Comparison of ENCODE assay signal across 6 cellular contexts in genomic region chr1:153962088-153963029, GRCh38. TPM values are rescaled to one million over a fixed set of nuclear protein-coding genes. Genes with fewer than 3 reads are reported as not detected.
DNase-seq lines count a peak whose midpoint lies in the region; ATAC-seq and TF ChIP-seq lines count a peak whose summit lies in the region.

No MANE protein-coding gene starts in this region.

- peak overlapping the region; percentile 90 to 98 (median 94) for H3K4me3 Mint-ChIP-seq in CD4-positive, alpha-beta memory T cell

- H3K79me2 ChIP-seq in OCI-LY7 (ENCODE audit: insufficient read depth, low read depth, low read length): peaks cover 46% of the 10 kb centered on the region

- no TSS peak for BruUV-seq in OCI-LY7 (replicated peaks; lab: Mats Ljungman, UMichigan)

- peaks cover 0 to 34% of the 10 kb centered on the region in 2 donors for H3K36me3 Mint-ChIP-seq in CD4-positive, alpha-beta memory T cell

- H3K4me1 Mint-ChIP-seq in CD4-positive, alpha-beta memory T cell: peaks cover 37 to 66% (median 50%) of the 10 kb centered on the region in 4 donors

- H3K4me1 ChIP-seq in CD4-positive, alpha-beta memory T cell (ENCODE audit: insufficient read depth, low read length): peaks cover 48% of the 10 kb centered on the region
- H3K4me1 ChIP-seq in OCI-LY7 (ENCODE audit: insufficient read depth, low read length, poor library complexity, severe bottlenecking): peaks cover 42% of the 10 kb centered on the region
- H3K4me1 ChIP-seq in foreskin keratinocyte: peaks cover 17% of the 10 kb centered on the region

- no peaks in the 10 kb centered on the region for H3K27me3 Mint-ChIP-seq in CD4-positive, alpha-beta memory T cell

- TF ChIP-seq CTCF in OCI-LY7 (conservative IDR thresholded peaks at IDR 0.05; ENCODE audit: low read length) (peak; percentile 34; the same call in 1 of the 2 replicates), foreskin keratinocyte (conservative IDR thresholded peaks at IDR 0.05) (no peak)

- CTCF ChIA-PET in CD4-positive, alpha-beta memory T cell (lab: Charles Lee; ENCODE audit: partially characterized antibody): interaction anchor here (1.6 to 8.4 kb wide), 5 partner anchors 14 to 39 kb away, joined by 5 to 70 read pairs (median 12); partner anchors contain the start of genes DENND4B, JTB and RAB13
- CTCF ChIA-PET in OCI-LY7 (lab: Charles Lee; ENCODE audit: unreplicated experiment): no interaction called here

- ATAC-seq in foreskin keratinocyte: peak; percentile 42

- H3K9me3 ChIP-seq in CD4-positive, alpha-beta memory T cell (ENCODE audit: control insufficient read depth in 1 of 2, low read length in 2 of 2): no peaks in the 10 kb centered on the region
- H3K9me3 ChIP-seq in OCI-LY7 (ENCODE audit: low read length): no peaks in the 10 kb centered on the region

- H3K27me3 ChIP-seq in CD4-positive, alpha-beta memory T cell (ENCODE audit: insufficient read depth, low read length): no peaks in the 10 kb centered on the region
- H3K27me3 ChIP-seq in foreskin keratinocyte: no peaks in the 10 kb centered on the region

- H3K9me2 ChIP-seq in OCI-LY7 (ENCODE audit: insufficient read depth, low read length): no peaks in the 10 kb centered on the region

- H4K20me1 ChIP-seq in OCI-LY7 (ENCODE audit: insufficient read depth, low read length): no peaks in the 10 kb centered on the region

- no peak for DNase-seq in CD4-positive, alpha-beta memory T cell
- DNase-seq in OCI-LY7 (ENCODE audit: low spot score) (no peak), foreskin keratinocyte (peak in 1 of 2 donors; percentile 58), GOT3 (lab: John Stamatoyannopoulos, UW) (no peak), activated gamma-delta T cell treated with Interleukin-2 at 50 U/mL for 16 hours (no peak)

- H3K27ac ChIP-seq in CD4-positive, alpha-beta memory T cell (ENCODE audit: low read depth, low read length): peak overlapping the region; percentile 91
- H3K27ac ChIP-seq in OCI-LY7 (ENCODE audit: low read depth, low read length, poor library complexity, severe bottlenecking): peak overlapping the region; percentile 63
- H3K27ac ChIP-seq in foreskin keratinocyte: peak overlapping the region; percentile 65
- H3K27ac ChIP-seq in temporal lobe (ENCODE audit: low read depth, low read length): peak overlapping the region; percentile 84

- intact Hi-C loops in CD4-positive, alpha-beta memory T cell (cut with micrococcal nuclease): loop anchor here (1.0 kb wide), 1 partner anchor 39 kb away; no protein-coding TSS in a partner anchor
- intact Hi-C loops in OCI-LY7 (cut with micrococcal nuclease; ENCODE audit: unreplicated experiment): loop anchor here (1.0 kb wide), 1 partner anchor 39 kb away; no protein-coding TSS in a partner anchor

- H3K9me3 Mint-ChIP-seq in CD4-positive, alpha-beta memory T cell: no peaks in the 10 kb centered on the region

- POLR2A ChIA-PET in CD4-positive, alpha-beta memory T cell (lab: Charles Lee; ENCODE audit: partially characterized antibody): interaction anchor here (1.0 to 3.3 kb wide), 14 partner anchors 8 to 187 kb away, joined by 3 to 70 read pairs (median 6); partner anchors contain the start of genes DENND4B, GATAD2B, JTB and RPS27
- POLR2A ChIA-PET in OCI-LY7 (lab: Charles Lee): interaction anchor here (1.1 to 2.6 kb wide), 7 partner anchors 12 to 41 kb away, joined by 3 to 24 read pairs (median 5); partner anchors contain the start of genes GATAD2B, JTB and RAB13

- peak overlapping the region; percentile 99 for H3K4me2 ChIP-seq in OCI-LY7 (ENCODE audit: low read length)

- H3K4me3 ChIP-seq in CD4-positive, alpha-beta memory T cell (ENCODE audit: low read length in 2 of 2): peak overlapping the region; percentile 55 to 80
- H3K4me3 ChIP-seq in OCI-LY7 (ENCODE audit: low read depth, low read length, poor library complexity, severe bottlenecking): peak overlapping the region; percentile 85

- no peaks in the 10 kb centered on the region for H3K36me3 ChIP-seq in CD4-positive, alpha-beta memory T cell (ENCODE audit: insufficient read depth, low read length)
- H3K36me3 ChIP-seq in OCI-LY7 (ENCODE audit: insufficient read depth, low read length): peaks cover 20% of the 10 kb centered on the region

- H2AFZ ChIP-seq in OCI-LY7 (ENCODE audit: low read length): peak overlapping the region; percentile 34; the same call in 1 of the 2 replicates

- H3K27ac Mint-ChIP-seq in CD4-positive, alpha-beta memory T cell: peak overlapping the region; percentile 86 to 98 (median 97)

RNA-seq across cellular contexts. Expression of gene SLC39A1, which starts 1.0 kb away (rescaled TPM):
- total RNA-seq in CD4-positive, alpha-beta memory T cell: 10 to 100 TPM; 21.6 to 21.9 TPM
- 10 to 100 TPM; 36.3 to 47.3 TPM for polyA plus RNA-seq in CD4-positive, alpha-beta memory T cell
- total RNA-seq in OCI-LY7 (2014; rRNA removed; shearing (Covaris generic)): 44.2 and 45.5 TPM in 2 replicates
- total RNA-seq in OCI-LY7 (2022): 32.7 and 41.6 TPM in 2 replicates
- total RNA-seq in foreskin keratinocyte: 101 and 118 TPM in 2 replicates
- 97.2 and 122 TPM in 2 replicates for polyA plus RNA-seq in foreskin keratinocyte
- total RNA-seq in temporal lobe: 21.6 TPM

RNA-seq across cellular contexts. Expression of gene CRTC2, which starts 3.9 kb away (rescaled TPM):
- total RNA-seq in CD4-positive, alpha-beta memory T cell: 100 to 1,000 TPM; 112 to 113 TPM
- 10 to 100 TPM; 12.3 to 54.3 TPM for polyA plus RNA-seq in CD4-positive, alpha-beta memory T cell
- total RNA-seq in OCI-LY7 (2014; rRNA removed; shearing (Covaris generic)): 15.6 and 29.1 TPM in 2 replicates
- total RNA-seq in OCI-LY7 (2022): 65.6 and 67.9 TPM in 2 replicates
- total RNA-seq in foreskin keratinocyte: 15.1 and 16.9 TPM in 2 replicates
- polyA plus RNA-seq in foreskin keratinocyte: 26.8 and 29.4 TPM in 2 replicates
- 2.7 TPM for total RNA-seq in temporal lobe

RNA-seq across cellular contexts. Expression of gene CREB3L4, which starts 5.3 kb away (rescaled TPM):
- 1 to 10 TPM; 7.4 to 9.8 TPM for total RNA-seq in CD4-positive, alpha-beta memory T cell
- polyA plus RNA-seq in CD4-positive, alpha-beta memory T cell: 1 to 10 TPM; 1.2 to 5.2 TPM
- total RNA-seq in OCI-LY7 (2014; rRNA removed; shearing (Covaris generic)): 17.0 and 17.4 TPM in 2 replicates
- total RNA-seq in OCI-LY7 (2022) (28.2 and 32.0 TPM in 2 replicates), foreskin keratinocyte (9.8 and 11.5 TPM in 2 replicates), temporal lobe (6.4 TPM)
- polyA plus RNA-seq in foreskin keratinocyte: 9.3 and 9.8 TPM in 2 replicates

RNA-seq across cellular contexts. Expression of gene JTB, which starts 15.1 kb away (rescaled TPM):
- 100 to 1,000 TPM; 121 to 130 TPM for total RNA-seq in CD4-positive, alpha-beta memory T cell
- 100 to 1,000 TPM; 283 to 445 TPM for polyA plus RNA-seq in CD4-positive, alpha-beta memory T cell
- total RNA-seq in OCI-LY7 (2014; rRNA removed; shearing (Covaris generic)): 169 and 178 TPM in 2 replicates
- total RNA-seq in OCI-LY7 (2022) (107 and 124 TPM in 2 replicates), foreskin keratinocyte (103 and 107 TPM in 2 replicates), temporal lobe (49.2 TPM)
- 133 and 138 TPM in 2 replicates for polyA plus RNA-seq in foreskin keratinocyte

RNA-seq across cellular contexts. Expression of gene DENND4B, which starts 15.8 kb away (rescaled TPM):
- total RNA-seq in CD4-positive, alpha-beta memory T cell: 100 to 1,000 TPM; 211 to 216 TPM
- polyA plus RNA-seq in CD4-positive, alpha-beta memory T cell: 10 to 100 TPM in 1 of 2 donors, 1 to 10 TPM in 1; 6.9 to 34.0 TPM
- 41.8 and 50.5 TPM in 2 replicates for total RNA-seq in OCI-LY7 (2014; rRNA removed; shearing (Covaris generic))
- 160 and 164 TPM in 2 replicates for total RNA-seq in OCI-LY7 (2022)
- 21.2 and 21.8 TPM in 2 replicates for total RNA-seq in foreskin keratinocyte
- polyA plus RNA-seq in foreskin keratinocyte: 13.7 and 15.6 TPM in 2 replicates
- total RNA-seq in temporal lobe: 15.2 TPM
